ENCODE assay signal across 21 cellular contexts in genomic region chr7:18903676-18904075, GRCh38.
A peak's percentile ranks its signal among the peaks of the same experiment; 100 is the strongest.
DNase-seq lines count a peak whose midpoint lies in the region; ATAC-seq and TF ChIP-seq lines count a peak whose summit lies in the region.
"Had no signal": no experiment of that assay in that cellular context is flagged by ENCODE, and none has a peak within 500 bp of the region (broad histone marks: within the 10 kb centered on the region; RNA-seq: fewer than 3 reads in every experiment).

No MANE protein-coding gene starts in this region.

- in situ Hi-C loops in GM23248 (cut with MboI) = no loop called here

- H3K4me3 Mint-ChIP-seq in nephron = no peak overlapping the region
- H3K4me3 Mint-ChIP-seq: CD4-positive, alpha-beta memory T cell; H9 had no signal

- DNase-seq in AG08395 (ENCODE audit: low spot score) (peak; percentile 15), GM23248 (peak; percentile 15), fibroblast of the aortic adventitia (ENCODE audit: low read depth) (peak; percentile 90), lower leg skin (ENCODE audit: low spot score in 2 of 2) (no peak)
- DNase-seq: C1 segment of cervical spinal cord; CD4-positive, alpha-beta memory T cell; COR-L47; DMS53; H9; Kasumi-1; NCI-H1092 treated with DMSO at 0.1 percent for 48 hours; NCI-H1436; NCI-H187 treated with DMSO at 0.1 percent for 48 hours; NCI-H526 treated with DMSO at 0.1 percent for 48 hours; RPMI8226; SHP77 had no signal

- no peaks in the 10 kb centered on the region for H3K9me3 Mint-ChIP-seq in nephron
- H3K9me3 Mint-ChIP-seq: H9 had no signal

- WGBS in GM23248 (ENCODE audit: low coverage in 1 of 2, low lambda C conversion rate in 2 of 2, missing lambda C conversion rate in 2 of 2), 2 experiments = 23 to 33% methylated on average over 4 of the region's 4 CpGs
- WGBS in lower leg skin, 2 donors = 47 to 52% methylated on average over 4 of the region's 4 CpGs

- no peaks in the 10 kb centered on the region; the same call in 1 of the 2 replicates for H3K9me2 ChIP-seq in GM23248 (ENCODE audit: insufficient read depth)

- TF ChIP-seq POLR2A in lower leg skin (IDR thresholded peaks at IDR 0.05) = no peak

- H2AFZ ChIP-seq in GM23248 = peak overlapping the region; percentile 13; the same call in 1 of the 2 replicates

- no peaks in the 10 kb centered on the region for H3F3A ChIP-seq in GM23248 (ENCODE audit: insufficient read depth)

- H3K79me2 ChIP-seq in GM23248 (ENCODE audit: insufficient read depth) = no peaks in the 10 kb centered on the region

- no peak overlapping the region for H3K4me2 ChIP-seq in GM23248 (ENCODE audit: unreplicated experiment)

- no peaks in the 10 kb centered on the region for H3K27me3 ChIP-seq in GM23248 (replicated peaks; ENCODE audit: insufficient read depth)

- H3K4me3 ChIP-seq in GM23248 (no peak overlapping the region), fibroblast of the aortic adventitia (ENCODE audit: low read depth, low read length) (no peak overlapping the region), lower leg skin (ENCODE audit: low read depth, poor library complexity, severe bottlenecking) (no peak overlapping the region)
- H3K4me3 ChIP-seq: GM12878 had no signal

- TF ChIP-seq CTCF in fibroblast of the aortic adventitia (IDR thresholded peaks at IDR 0.05; ENCODE audit: insufficient read depth, low read length) = no peak
- no peak for TF ChIP-seq CTCF in nephron (IDR thresholded peaks at IDR 0.05; ENCODE audit: unreplicated experiment in 3 of 3)
- no peak for TF ChIP-seq CTCF in lower leg skin (IDR thresholded peaks at IDR 0.05)

- peak overlapping the region in 2 of 3 experiments; percentile 2 to 4 for H3K27ac Mint-ChIP-seq in nephron
- H3K27ac Mint-ChIP-seq: CD4-positive, alpha-beta memory T cell; H9 had no signal

- H3K36me3 ChIP-seq in GM23248 (ENCODE audit: low read depth) = no peaks in the 10 kb centered on the region

- H3K4me1 ChIP-seq in GM23248 (ENCODE audit: insufficient read depth) = peaks cover 19% of the 10 kb centered on the region

- no peaks in the 10 kb centered on the region for H4K20me1 ChIP-seq in GM23248 (ENCODE audit: insufficient read depth)

- intact Hi-C loops in lower leg skin (cut with DNase I; ENCODE audit: low total_unique reads) = no loop called here

- no peak overlapping the region for H3K9ac ChIP-seq in GM23248

- no peaks in the 10 kb centered on the region for H3K27me3 Mint-ChIP-seq in nephron (ENCODE audit: low read depth)
- H3K27me3 Mint-ChIP-seq: CD4-positive, alpha-beta memory T cell had no signal

- H3K36me3 Mint-ChIP-seq in nephron (ENCODE audit: low read depth) = no peaks in the 10 kb centered on the region
- H3K36me3 Mint-ChIP-seq: CD4-positive, alpha-beta memory T cell had no signal

- no peak overlapping the region for H3K27ac ChIP-seq in GM23248

- H3K9me3 ChIP-seq in GM23248 (ENCODE audit: low read depth) = no peaks in the 10 kb centered on the region

- peaks cover 12% of the 10 kb centered on the region for H3K4me1 Mint-ChIP-seq in nephron
- H3K4me1 Mint-ChIP-seq: CD4-positive, alpha-beta memory T cell had no signal

- ATAC-seq in GM21515 (IDR thresholded peaks at IDR 0.05; ENCODE audit: unreplicated experiment) (no peak), GM18498 (IDR thresholded peaks at IDR 0.05; ENCODE audit: unreplicated experiment) (no peak)
- ATAC-seq: GM12878, HepG2 had no signal

Comparison
In these comparisons a context has a peak if more than half of its experiments do, and no peak if none do; other contexts are left out.
1. DNase-seq: peak in AG08395 (single experiment), GM23248 (single experiment) and fibroblast of the aortic adventitia (single experiment); none in lower leg skin (0 of 2).